Comparison of ENCODE assay signal across 9 cellular contexts in genomic region chr11:79062814-79063762, GRCh38.
DNase-seq lines count a peak whose midpoint lies in the region; ATAC-seq, FAIRE-seq and TF ChIP-seq lines count a peak whose summit lies in the region.
"Had no signal": no experiment of that assay in that cellular context is flagged by ENCODE, and none has a peak within 500 bp of the region (broad histone marks: within the 10 kb centered on the region; RNA-seq: fewer than 3 reads in every experiment).

No MANE protein-coding gene starts in this region.

- SMC1A ChIA-PET in GM12878 (lab: Charles Lee; ENCODE audit: uncharacterized antibody, unreplicated experiment): interaction anchor here (0.8 to 1.2 kb wide), 2 partner anchors 37 to 259 kb away, joined by 3 to 4 read pairs; no protein-coding TSS in a partner anchor

- RAD21 ChIA-PET in GM12878 (lab: Charles Lee; ENCODE audit: unreplicated experiment): no interaction called here

- no peak overlapping the region for H2AFZ ChIP-seq in GM12878 (ENCODE audit: control insufficient read depth, low read depth, low read length)

- DNase-seq in Calu3 (peak; percentile 25), KBM-7 (peak; percentile 1), GM12878 (ENCODE audit: low read depth, low spot score) (no peak), lower lobe of right lung (no peak), SW 1271 (lab: John Stamatoyannopoulos, UW) (no peak), NCI-H748 (lab: John Stamatoyannopoulos, UW; ENCODE audit: unreplicated experiment) (no peak)
- no peak for DNase-seq in activated T-cell treated with anti-CD3 and anti-CD28 coated beads, Interleukin-2, amount 50 U/mL, for 48 hours
- no peak for DNase-seq in activated T-cell treated with anti-CD3 and anti-CD28 coated beads, Interleukin-2, amount 50 U/mL, for 1 hour
- DNase-seq: activated B cell treated with CpG ODN at 0.5 μM for 24 hours had no signal

- H4K20me1 ChIP-seq in GM12878 (ENCODE audit: control insufficient read depth, insufficient read depth): no peaks in the 10 kb centered on the region

- H3K4me1 Mint-ChIP-seq in Calu3 (ENCODE audit: low read depth, unreplicated experiment): no peaks in the 10 kb centered on the region
- H3K4me1 Mint-ChIP-seq: activated B cell treated with CpG ODN at 0.5 μM for 24 hours had no signal

- H3K27me3 ChIP-seq in GM12878 (replicated peaks in 1 of 2; ENCODE audit: control insufficient read depth in 2 of 2, insufficient read depth in 2 of 2, low read length in 1 of 2) (no peaks in the 10 kb centered on the region), lower lobe of right lung (ENCODE audit: low read depth) (peaks cover 8% of the 10 kb centered on the region)

- 7% methylated on average over 16 of the region's 16 CpGs for WGBS in GM12878 (ENCODE audit: insufficient coverage, insufficient replicate concordance, low lambda C conversion rate, missing lambda C conversion rate)

- H3K9me3 Mint-ChIP-seq in Calu3 (ENCODE audit: low read depth, unreplicated experiment): no peaks in the 10 kb centered on the region
- H3K9me3 Mint-ChIP-seq: activated B cell treated with CpG ODN at 0.5 μM for 24 hours had no signal

- H3K36me3 Mint-ChIP-seq in Calu3 (ENCODE audit: insufficient read depth, unreplicated experiment): no peaks in the 10 kb centered on the region

- CTCF ChIA-PET in Calu3 (lab: Charles Lee): interaction anchor here (1.2 kb wide), 1 partner anchor 37 kb away, joined by 4 read pairs; no protein-coding TSS in a partner anchor
- CTCF ChIA-PET in GM12878 (lab: Yijun Ruan, JAX): interaction anchor here (0.6 to 1.4 kb wide), 6 partner anchors 8 to 359 kb away, joined by 3 to 6 read pairs (median 4); no protein-coding TSS in a partner anchor

- BruUV-seq in Calu3 (replicated peaks; lab: Mats Ljungman, UMichigan) (no TSS peak), GM12878 (replicated peaks; lab: Mats Ljungman, UMichigan) (no TSS peak)

- H3K27ac Mint-ChIP-seq in Calu3 (ENCODE audit: unreplicated experiment): no peak overlapping the region
- H3K27ac Mint-ChIP-seq: activated B cell treated with CpG ODN at 0.5 μM for 24 hours had no signal

- H3K9me3 ChIP-seq in GM12878 (replicated peaks; ENCODE audit: control insufficient read depth, insufficient read depth, low read length): no peaks in the 10 kb centered on the region
- H3K9me3 ChIP-seq in lower lobe of right lung: no peaks in the 10 kb centered on the region

- TF ChIP-seq CTCF in Calu3 (IDR thresholded peaks at IDR 0.05; ENCODE audit: unreplicated experiment): no peak
- peak; percentile 6 to 28 (median 22); a peak in 1 of 6 replicates for TF ChIP-seq CTCF in GM12878 (IDR thresholded peaks at IDR 0.05 in 2 of 3, conservative IDR thresholded peaks at IDR 0.05 in 1 of 3; ENCODE audit: control insufficient read depth in 2 of 3, extremely low read depth in 1 of 3, insufficient read depth in 1 of 3, low read depth in 3 of 3, low read length in 3 of 3)
- TF ChIP-seq CTCF in lower lobe of right lung (IDR thresholded peaks at IDR 0.05): peak; percentile 17

- no peak for FAIRE-seq in GM12878 (lab: Jason Lieb, UNC)

- H3K27ac ChIP-seq in GM12878 (ENCODE audit: control insufficient read depth, insufficient read depth): no peak overlapping the region
- no peak overlapping the region for H3K27ac ChIP-seq in lower lobe of right lung

- no peak overlapping the region for H3K4me2 ChIP-seq in GM12878 (ENCODE audit: control insufficient read depth, insufficient read depth)

- H3K4me3 Mint-ChIP-seq in Calu3 (ENCODE audit: low read depth, unreplicated experiment): no peak overlapping the region
- H3K4me3 Mint-ChIP-seq: activated B cell treated with CpG ODN at 0.5 μM for 24 hours had no signal

- no peak overlapping the region for H3K4me3 ChIP-seq in GM12878
- H3K4me3 ChIP-seq in lower lobe of right lung: no peak overlapping the region

- POLR2A ChIA-PET in GM12878 (lab: Charles Lee): interaction anchor here (1.1 kb wide), 1 partner anchor 19 kb away, joined by 3 read pairs; no protein-coding TSS in a partner anchor

- no peak for TF ChIP-seq EP300 in GM12878 (IDR thresholded peaks at IDR 0.05; ENCODE audit: borderline replicate concordance in 1 of 2, control insufficient read depth in 1 of 2, low read depth in 2 of 2, low read length in 2 of 2)

- no peak for TF ChIP-seq RAD21 in GM12878 (IDR thresholded peaks at IDR 0.05; ENCODE audit: insufficient read depth, low read depth, low read length)

- H3K79me2 ChIP-seq in GM12878 (ENCODE audit: control insufficient read depth, insufficient read depth, low read length): no peaks in the 10 kb centered on the region

- ATAC-seq in GM12878 (peak; percentile 91), lower lobe of right lung (no peak)

- H3K27me3 Mint-ChIP-seq in Calu3 (ENCODE audit: unreplicated experiment): peaks cover 55% of the 10 kb centered on the region
- H3K27me3 Mint-ChIP-seq: activated B cell treated with CpG ODN at 0.5 μM for 24 hours had no signal

- no peak for TF ChIP-seq POLR2A in GM12878 (IDR thresholded peaks at IDR 0.05; ENCODE audit: low read depth, low read length)

- in situ Hi-C loops in KBM-7 (cut with MboI; ENCODE audit: low pct_unique_long_range_greater_than_20kb, low sequenced_read_pairs): no loop called here
- in situ Hi-C loops in GM12878 (cut with MboI): no loop called here

- intact Hi-C loops in Calu3 (cut with micrococcal nuclease; ENCODE audit: unreplicated experiment) (no loop called here), GM12878 (cut with micrococcal nuclease; ENCODE audit: unreplicated experiment) (no loop called here), lower lobe of right lung (cut with DNase I) (no loop called here)

- no peak overlapping the region for H3K9ac ChIP-seq in GM12878 (ENCODE audit: control insufficient read depth, insufficient read depth, low read length)

- H3K36me3 ChIP-seq in GM12878 (ENCODE audit: control insufficient read depth in 2 of 2, insufficient read depth in 2 of 2, low read length in 1 of 2): no peaks in the 10 kb centered on the region
- no peaks in the 10 kb centered on the region for H3K36me3 ChIP-seq in lower lobe of right lung

- H3K4me1 ChIP-seq in GM12878 (ENCODE audit: control insufficient read depth, insufficient read depth, low read length) (no peaks in the 10 kb centered on the region), lower lobe of right lung (no peaks in the 10 kb centered on the region)

TF ChIP-seq in GM12878, 131 proteins besides CTCF, POLR2A, EP300 and RAD21:
- peak; percentile 21; the same call in 1 of the 2 replicates for TF ChIP-seq PKNOX1 (IDR thresholded peaks at IDR 0.05)
- TF ChIP-seq LARP7 (IDR thresholded peaks at IDR 0.05): no peak
- TF ChIP-seq IKZF1 (conservative IDR thresholded peaks at IDR 0.05): peak; percentile 41; the same call in 1 of the 2 replicates
TF ChIP-seq in GM12878: peak in this region for 2.

Comparison
In these comparisons a context has a peak if more than half of its experiments do, and no peak if none do; other contexts are left out.
1. DNase-seq: peak in Calu3 (single experiment) and KBM-7 (single experiment); none in GM12878 (single experiment), lower lobe of right lung (single experiment), activated T-cell treated with anti-CD3 and anti-CD28 coated beads, Interleukin-2, amount 50 U/mL, for 48 hours (0 of 2), SW 1271 (0 of 2), NCI-H748 (single experiment) and activated T-cell treated with anti-CD3 and anti-CD28 coated beads, Interleukin-2, amount 50 U/mL, for 1 hour (single experiment).